Comparison of ENCODE assay signal across 1 cellular context in the genomic region with DNA sequence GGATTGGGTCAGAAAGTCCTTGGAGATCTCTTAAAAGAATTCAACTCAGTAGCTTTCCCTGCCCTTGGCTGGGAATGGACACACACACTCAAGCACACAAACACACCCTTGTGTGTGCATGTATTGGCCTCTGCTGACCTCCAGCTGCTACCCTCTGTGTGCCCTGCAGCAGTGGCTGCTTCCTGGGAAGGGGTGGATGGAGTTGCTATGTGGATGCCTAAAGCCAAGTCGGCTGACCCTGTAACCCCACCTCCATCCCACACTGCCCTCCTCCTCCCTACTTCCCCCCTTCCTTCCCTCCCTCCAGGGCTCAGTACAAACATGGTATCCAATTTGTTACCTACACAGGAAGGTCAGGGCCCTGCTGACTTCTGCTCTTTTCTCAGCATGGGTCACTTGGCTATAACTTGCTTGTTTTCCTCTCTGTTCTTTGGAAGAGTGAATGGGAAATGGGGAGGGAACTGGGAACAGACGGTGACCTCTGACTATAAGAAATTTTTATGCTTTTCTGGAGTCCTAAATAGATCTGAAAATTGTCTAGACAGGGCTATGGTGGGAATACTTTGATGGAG.
TF ChIP-seq lines count a peak whose summit lies in the region.

No MANE protein-coding gene starts in this region.

TF ChIP-seq in GM23338, 12 proteins besides CTCF, POLR2A, EP300 and RAD21:
- TF ChIP-seq, protein P1, sequence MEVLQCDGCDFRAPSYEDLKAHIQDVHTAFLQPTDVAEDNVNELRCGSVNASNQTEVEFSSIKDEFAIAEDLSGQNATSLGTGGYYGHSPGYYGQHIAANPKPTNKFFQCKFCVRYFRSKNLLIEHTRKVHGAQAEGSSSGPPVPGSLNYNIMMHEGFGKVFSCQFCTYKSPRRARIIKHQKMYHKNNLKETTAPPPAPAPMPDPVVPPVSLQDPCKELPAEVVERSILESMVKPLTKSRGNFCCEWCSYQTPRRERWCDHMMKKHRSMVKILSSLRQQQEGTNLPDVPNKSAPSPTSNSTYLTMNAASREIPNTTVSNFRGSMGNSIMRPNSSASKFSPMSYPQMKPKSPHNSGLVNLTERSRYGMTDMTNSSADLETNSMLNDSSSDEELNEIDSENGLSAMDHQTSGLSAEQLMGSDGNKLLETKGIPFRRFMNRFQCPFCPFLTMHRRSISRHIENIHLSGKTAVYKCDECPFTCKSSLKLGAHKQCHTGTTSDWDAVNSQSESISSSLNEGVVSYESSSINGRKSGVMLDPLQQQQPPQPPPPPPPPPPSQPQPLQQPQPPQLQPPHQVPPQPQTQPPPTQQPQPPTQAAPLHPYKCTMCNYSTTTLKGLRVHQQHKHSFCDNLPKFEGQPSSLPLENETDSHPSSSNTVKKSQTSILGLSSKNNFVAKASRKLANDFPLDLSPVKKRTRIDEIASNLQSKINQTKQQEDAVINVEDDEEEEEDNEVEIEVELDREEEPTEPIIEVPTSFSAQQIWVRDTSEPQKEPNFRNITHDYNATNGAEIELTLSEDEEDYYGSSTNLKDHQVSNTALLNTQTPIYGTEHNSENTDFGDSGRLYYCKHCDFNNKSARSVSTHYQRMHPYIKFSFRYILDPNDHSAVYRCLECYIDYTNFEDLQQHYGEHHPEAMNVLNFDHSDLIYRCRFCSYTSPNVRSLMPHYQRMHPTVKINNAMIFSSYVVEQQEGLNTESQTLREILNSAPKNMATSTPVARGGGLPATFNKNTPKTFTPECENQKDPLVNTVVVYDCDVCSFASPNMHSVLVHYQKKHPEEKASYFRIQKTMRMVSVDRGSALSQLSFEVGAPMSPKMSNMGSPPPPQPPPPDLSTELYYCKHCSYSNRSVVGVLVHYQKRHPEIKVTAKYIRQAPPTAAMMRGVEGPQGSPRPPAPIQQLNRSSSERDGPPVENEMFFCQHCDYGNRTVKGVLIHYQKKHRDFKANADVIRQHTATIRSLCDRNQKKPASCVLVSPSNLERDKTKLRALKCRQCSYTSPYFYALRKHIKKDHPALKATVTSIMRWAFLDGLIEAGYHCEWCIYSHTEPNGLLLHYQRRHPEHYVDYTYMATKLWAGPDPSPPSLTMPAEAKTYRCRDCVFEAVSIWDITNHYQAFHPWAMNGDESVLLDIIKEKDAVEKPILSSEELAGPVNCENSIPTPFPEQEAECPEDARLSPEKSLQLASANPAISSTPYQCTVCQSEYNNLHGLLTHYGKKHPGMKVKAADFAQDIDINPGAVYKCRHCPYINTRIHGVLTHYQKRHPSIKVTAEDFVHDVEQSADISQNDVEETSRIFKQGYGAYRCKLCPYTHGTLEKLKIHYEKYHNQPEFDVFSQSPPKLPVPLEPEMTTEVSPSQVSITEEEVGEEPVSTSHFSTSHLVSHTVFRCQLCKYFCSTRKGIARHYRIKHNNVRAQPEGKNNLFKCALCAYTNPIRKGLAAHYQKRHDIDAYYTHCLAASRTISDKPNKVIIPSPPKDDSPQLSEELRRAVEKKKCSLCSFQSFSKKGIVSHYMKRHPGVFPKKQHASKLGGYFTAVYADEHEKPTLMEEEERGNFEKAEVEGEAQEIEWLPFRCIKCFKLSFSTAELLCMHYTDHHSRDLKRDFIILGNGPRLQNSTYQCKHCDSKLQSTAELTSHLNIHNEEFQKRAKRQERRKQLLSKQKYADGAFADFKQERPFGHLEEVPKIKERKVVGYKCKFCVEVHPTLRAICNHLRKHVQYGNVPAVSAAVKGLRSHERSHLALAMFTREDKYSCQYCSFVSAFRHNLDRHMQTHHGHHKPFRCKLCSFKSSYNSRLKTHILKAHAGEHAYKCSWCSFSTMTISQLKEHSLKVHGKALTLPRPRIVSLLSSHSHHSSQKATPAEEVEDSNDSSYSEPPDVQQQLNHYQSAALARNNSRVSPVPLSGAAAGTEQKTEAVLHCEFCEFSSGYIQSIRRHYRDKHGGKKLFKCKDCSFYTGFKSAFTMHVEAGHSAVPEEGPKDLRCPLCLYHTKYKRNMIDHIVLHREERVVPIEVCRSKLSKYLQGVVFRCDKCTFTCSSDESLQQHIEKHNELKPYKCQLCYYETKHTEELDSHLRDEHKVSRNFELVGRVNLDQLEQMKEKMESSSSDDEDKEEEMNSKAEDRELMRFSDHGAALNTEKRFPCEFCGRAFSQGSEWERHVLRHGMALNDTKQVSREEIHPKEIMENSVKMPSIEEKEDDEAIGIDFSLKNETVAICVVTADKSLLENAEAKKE (CRISPR knock-in tag; IDR thresholded peaks at IDR 0.05): no peak
- no peak for TF ChIP-seq CREB1 (CRISPR knock-in tag; IDR thresholded peaks at IDR 0.05; ENCODE audit: low read depth)
- TF ChIP-seq, protein P2, sequence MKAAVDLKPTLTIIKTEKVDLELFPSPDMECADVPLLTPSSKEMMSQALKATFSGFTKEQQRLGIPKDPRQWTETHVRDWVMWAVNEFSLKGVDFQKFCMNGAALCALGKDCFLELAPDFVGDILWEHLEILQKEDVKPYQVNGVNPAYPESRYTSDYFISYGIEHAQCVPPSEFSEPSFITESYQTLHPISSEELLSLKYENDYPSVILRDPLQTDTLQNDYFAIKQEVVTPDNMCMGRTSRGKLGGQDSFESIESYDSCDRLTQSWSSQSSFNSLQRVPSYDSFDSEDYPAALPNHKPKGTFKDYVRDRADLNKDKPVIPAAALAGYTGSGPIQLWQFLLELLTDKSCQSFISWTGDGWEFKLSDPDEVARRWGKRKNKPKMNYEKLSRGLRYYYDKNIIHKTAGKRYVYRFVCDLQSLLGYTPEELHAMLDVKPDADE (IDR thresholded peaks at IDR 0.05): no peak
- TF ChIP-seq JUNB (IDR thresholded peaks at IDR 0.05; ENCODE audit: unreplicated experiment): no peak
- TF ChIP-seq ZNF331 (CRISPR knock-in tag; IDR thresholded peaks at IDR 0.05; ENCODE audit: low read depth): no peak
- TF ChIP-seq STAT1 (IDR thresholded peaks at IDR 0.05; ENCODE audit: unreplicated experiment): no peak
- TF ChIP-seq, protein P3, sequence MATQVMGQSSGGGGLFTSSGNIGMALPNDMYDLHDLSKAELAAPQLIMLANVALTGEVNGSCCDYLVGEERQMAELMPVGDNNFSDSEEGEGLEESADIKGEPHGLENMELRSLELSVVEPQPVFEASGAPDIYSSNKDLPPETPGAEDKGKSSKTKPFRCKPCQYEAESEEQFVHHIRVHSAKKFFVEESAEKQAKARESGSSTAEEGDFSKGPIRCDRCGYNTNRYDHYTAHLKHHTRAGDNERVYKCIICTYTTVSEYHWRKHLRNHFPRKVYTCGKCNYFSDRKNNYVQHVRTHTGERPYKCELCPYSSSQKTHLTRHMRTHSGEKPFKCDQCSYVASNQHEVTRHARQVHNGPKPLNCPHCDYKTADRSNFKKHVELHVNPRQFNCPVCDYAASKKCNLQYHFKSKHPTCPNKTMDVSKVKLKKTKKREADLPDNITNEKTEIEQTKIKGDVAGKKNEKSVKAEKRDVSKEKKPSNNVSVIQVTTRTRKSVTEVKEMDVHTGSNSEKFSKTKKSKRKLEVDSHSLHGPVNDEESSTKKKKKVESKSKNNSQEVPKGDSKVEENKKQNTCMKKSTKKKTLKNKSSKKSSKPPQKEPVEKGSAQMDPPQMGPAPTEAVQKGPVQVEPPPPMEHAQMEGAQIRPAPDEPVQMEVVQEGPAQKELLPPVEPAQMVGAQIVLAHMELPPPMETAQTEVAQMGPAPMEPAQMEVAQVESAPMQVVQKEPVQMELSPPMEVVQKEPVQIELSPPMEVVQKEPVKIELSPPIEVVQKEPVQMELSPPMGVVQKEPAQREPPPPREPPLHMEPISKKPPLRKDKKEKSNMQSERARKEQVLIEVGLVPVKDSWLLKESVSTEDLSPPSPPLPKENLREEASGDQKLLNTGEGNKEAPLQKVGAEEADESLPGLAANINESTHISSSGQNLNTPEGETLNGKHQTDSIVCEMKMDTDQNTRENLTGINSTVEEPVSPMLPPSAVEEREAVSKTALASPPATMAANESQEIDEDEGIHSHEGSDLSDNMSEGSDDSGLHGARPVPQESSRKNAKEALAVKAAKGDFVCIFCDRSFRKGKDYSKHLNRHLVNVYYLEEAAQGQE (IDR thresholded peaks at IDR 0.05; ENCODE audit: unreplicated experiment): no peak
- no peak for TF ChIP-seq POLR2AphosphoS5 (IDR thresholded peaks at IDR 0.05; ENCODE audit: low read depth)
- TF ChIP-seq EZH2phosphoT487 (IDR thresholded peaks at IDR 0.05; ENCODE audit: unreplicated experiment): no peak
- no peak for TF ChIP-seq NANOG (IDR thresholded peaks at IDR 0.05; ENCODE audit: borderline replicate concordance)
- TF ChIP-seq EZH2 (IDR thresholded peaks at IDR 0.05; ENCODE audit: low read depth, unreplicated experiment): no peak
